9 cellular contexts compared by ENCODE assay signal in genomic region chr7:31488562-31489203, GRCh38. TPM values are rescaled to one million over a fixed set of nuclear protein-coding genes. Genes with fewer than 3 reads are reported as not detected.
DNase-seq lines count a peak whose midpoint lies in the region; ATAC-seq and TF ChIP-seq lines count a peak whose summit lies in the region.
"Had no signal": no experiment of that assay in that cellular context is flagged by ENCODE, and none has a peak within 500 bp of the region (broad histone marks: within the 10 kb centered on the region; RNA-seq: fewer than 3 reads in every experiment).

No MANE protein-coding gene starts in this region.

- H3K36me3 Mint-ChIP-seq in activated CD4-positive, alpha-beta T cell treated with anti-CD3 and anti-CD28 coated beads for 36 hours (ENCODE audit: low read depth) = no peaks in the 10 kb centered on the region

- H3K9me3 Mint-ChIP-seq in activated CD4-positive, alpha-beta T cell treated with anti-CD3 and anti-CD28 coated beads for 36 hours (ENCODE audit: low read depth) = no peaks in the 10 kb centered on the region

- H2BK5ac ChIP-seq in mesenchymal stem cell (ENCODE audit: low read depth, low read length, poor library complexity, severe bottlenecking) = no peak overlapping the region

- H2BK12ac ChIP-seq in mesenchymal stem cell (ENCODE audit: low read length in 2 of 2) = no peak overlapping the region

- no peaks in the 10 kb centered on the region for H3K4me1 Mint-ChIP-seq in activated CD4-positive, alpha-beta T cell treated with anti-CD3 and anti-CD28 coated beads for 36 hours

- peak; percentile 72 for DNase-seq in activated CD4-positive, alpha-beta T cell treated with anti-CD3 and anti-CD28 coated beads for 36 hours
- no peak for DNase-seq in activated CD4-positive, alpha-beta T cell treated with anti-CD3 and anti-CD28 coated beads for 1 hour
- peak; percentile 32 for DNase-seq in cerebellar cortex (ENCODE audit: low spot score)
- DNase-seq in mesenchymal stem cell = peak; percentile 10

- WGBS in mesenchymal stem cell = 37% methylated on average over 14 of the region's 15 CpGs
- 32 to 53% methylated on average over 8 to 14 of the region's 15 CpGs for WGBS in gastroesophageal sphincter (ENCODE audit: low coverage in 1 of 2), 2 donors

- TF ChIP-seq CTCF in OCI-LY3 (IDR thresholded peaks at IDR 0.05; ENCODE audit: low read depth, low read length) (peak; percentile 71), gastroesophageal sphincter (IDR thresholded peaks at IDR 0.05) (peak in 2 of 4 experiments; percentile 14 to 47)

- POLR2A ChIA-PET in activated CD4-positive, alpha-beta T cell treated with anti-CD3 and anti-CD28 coated beads for 36 hours (lab: Charles Lee) = no interaction called here

- no peaks in the 10 kb centered on the region for H3K36me3 ChIP-seq in OCI-LY3 (replicated peaks; ENCODE audit: low read depth, low read length)
- H3K36me3 ChIP-seq in mesenchymal stem cell (ENCODE audit: control insufficient read depth in 1 of 2, insufficient read depth in 2 of 2, low read depth in 1 of 2, low read length in 2 of 2) = no peaks in the 10 kb centered on the region
- no peaks in the 10 kb centered on the region for H3K36me3 ChIP-seq in gastroesophageal sphincter

- H3K4me1 ChIP-seq in OCI-LY3 (ENCODE audit: low read length) (peaks cover 4% of the 10 kb centered on the region; the same call in 1 of the 2 replicates), mesenchymal stem cell (ENCODE audit: control insufficient read depth, insufficient read depth, low read depth, low read length) (no peaks in the 10 kb centered on the region), gastroesophageal sphincter (no peaks in the 10 kb centered on the region)

- no peak overlapping the region for H3K4me3 Mint-ChIP-seq in activated CD4-positive, alpha-beta T cell treated with anti-CD3 and anti-CD28 coated beads for 36 hours

- no peaks in the 10 kb centered on the region for H4K20me1 ChIP-seq in OCI-LY3 (ENCODE audit: insufficient read depth, low read length)

- H3K9me3 ChIP-seq in OCI-LY3 (ENCODE audit: insufficient read depth, low read length) (no peaks in the 10 kb centered on the region), mesenchymal stem cell (ENCODE audit: control insufficient read depth, low read length) (no peaks in the 10 kb centered on the region), gastroesophageal sphincter (no peaks in the 10 kb centered on the region)

- H3K79me1 ChIP-seq in mesenchymal stem cell (replicated peaks; ENCODE audit: low read length, poor library complexity, severe bottlenecking) = no peaks in the 10 kb centered on the region

- CTCF ChIA-PET in activated CD4-positive, alpha-beta T cell treated with anti-CD3 and anti-CD28 coated beads for 36 hours (lab: Charles Lee) = interaction anchor here (0.6 to 3.1 kb wide), 5 partner anchors 9 to 355 kb away, joined by 3 to 13 read pairs (median 4); no protein-coding TSS in a partner anchor

- H3K9ac ChIP-seq in OCI-LY3 (ENCODE audit: low read length) (no peak overlapping the region), mesenchymal stem cell (ENCODE audit: low read length) (no peak overlapping the region)

- no peak overlapping the region for H2BK120ac ChIP-seq in mesenchymal stem cell (ENCODE audit: low read depth, low read length)

- H3K4me2 ChIP-seq in OCI-LY3 (ENCODE audit: low read length) (peak overlapping the region; percentile 24; the same call in 1 of the 2 replicates), mesenchymal stem cell (ENCODE audit: low read length, poor library complexity, severe bottlenecking) (no peak overlapping the region)

- H3K27me3 ChIP-seq in OCI-LY3 (ENCODE audit: low read depth, low read length) = no peaks in the 10 kb centered on the region
- peaks cover 0 to 10% of the 10 kb centered on the region in 2 experiments for H3K27me3 ChIP-seq in mesenchymal stem cell (ENCODE audit: control insufficient read depth in 1 of 2, insufficient read depth in 1 of 2, low read length in 2 of 2)
- H3K27me3 ChIP-seq in gastroesophageal sphincter = peaks cover 5% of the 10 kb centered on the region

- H2AK5ac ChIP-seq in mesenchymal stem cell (ENCODE audit: low read length, severe bottlenecking) = no peak overlapping the region

- no peak for TF ChIP-seq EP300 in gastroesophageal sphincter (IDR thresholded peaks at IDR 0.05)

- no peak overlapping the region for H3K27ac Mint-ChIP-seq in activated CD4-positive, alpha-beta T cell treated with anti-CD3 and anti-CD28 coated beads for 36 hours

- H3K23ac ChIP-seq in mesenchymal stem cell (ENCODE audit: low read length in 2 of 2) = no peak overlapping the region

- H2AFZ ChIP-seq in OCI-LY3 (ENCODE audit: low read depth, low read length) = no peak overlapping the region
- H2AFZ ChIP-seq in mesenchymal stem cell (ENCODE audit: low read depth, low read length) = no peak overlapping the region

- no peak overlapping the region for H3K18ac ChIP-seq in mesenchymal stem cell (ENCODE audit: low read depth in 1 of 2, low read length in 2 of 2)

- intact Hi-C loops in activated CD4-positive, alpha-beta T cell treated with anti-CD3 and anti-CD28 coated beads for 36 hours (cut with DNase I, micrococcal nuclease) = loop anchor here (1.0 to 10.0 kb wide), 5 partner anchors 45 to 504 kb away; no protein-coding TSS in a partner anchor

- no peak overlapping the region for H3K4ac ChIP-seq in mesenchymal stem cell (ENCODE audit: low read depth in 1 of 2, low read length in 2 of 2)

- no peaks in the 10 kb centered on the region for H3K79me2 ChIP-seq in OCI-LY3 (ENCODE audit: low read length)

- H3K4me3 ChIP-seq in OCI-LY3 (ENCODE audit: low read length) (no peak overlapping the region), mesenchymal stem cell (ENCODE audit: insufficient read depth in 1 of 2, low read depth in 1 of 2, low read length in 2 of 2) (no peak overlapping the region), gastroesophageal sphincter (no peak overlapping the region)

- no peak overlapping the region for H3K14ac ChIP-seq in mesenchymal stem cell (ENCODE audit: low read length in 2 of 2)

- H3K27me3 Mint-ChIP-seq in activated CD4-positive, alpha-beta T cell treated with anti-CD3 and anti-CD28 coated beads for 36 hours = no peaks in the 10 kb centered on the region

- no peak for TF ChIP-seq POLR2A in gastroesophageal sphincter (IDR thresholded peaks at IDR 0.05)

- peak; percentile 68 for ATAC-seq in activated CD4-positive, alpha-beta T cell treated with anti-CD3 and anti-CD28 coated beads for 36 hours
- ATAC-seq in GM19468 (IDR thresholded peaks at IDR 0.05; ENCODE audit: extremely low read depth, unreplicated experiment) (peak; percentile 81), HG03442 (IDR thresholded peaks at IDR 0.05; ENCODE audit: unreplicated experiment) (peak; percentile 99), gastroesophageal sphincter (no peak)

- no peak overlapping the region for H2BK15ac ChIP-seq in mesenchymal stem cell (ENCODE audit: low read depth, poor library complexity, severe bottlenecking)

- no peak overlapping the region for H4K8ac ChIP-seq in mesenchymal stem cell (ENCODE audit: low read length)

- no peak overlapping the region for H4K91ac ChIP-seq in mesenchymal stem cell (ENCODE audit: low read length)

- no peak overlapping the region for H3K27ac ChIP-seq in OCI-LY3 (ENCODE audit: low read length)
- H3K27ac ChIP-seq in mesenchymal stem cell (ENCODE audit: low read length, poor library complexity, severe bottlenecking) = no peak overlapping the region
- H3K27ac ChIP-seq in gastroesophageal sphincter = no peak overlapping the region
- H3K27ac ChIP-seq: epithelial cell of prostate had no signal

RNA-seq across cellular contexts. Expression of gene ITPRID1, which starts 25.2 kb away (rescaled TPM):
- not detected for total RNA-seq in activated CD4-positive, alpha-beta T cell treated with anti-CD3 and anti-CD28 coated beads for 36 hours
- not detected for polyA plus RNA-seq in mesenchymal stem cell (2013, experiment 1 of 2)
- polyA plus RNA-seq in mesenchymal stem cell (2013, experiment 2 of 2) = not detected
- under 1 TPM in 1 of 4 donors, not detected in 3; 0.49 TPM for total RNA-seq in gastroesophageal sphincter
